1 cellular context compared by ENCODE assay signal in genomic region chr6:34240329-34241248, GRCh38.
TF ChIP-seq lines count a peak whose summit lies in the region.

No MANE protein-coding gene starts in this region.

TF ChIP-seq in GM12878, 131 proteins besides CTCF, POLR2A, EP300 and RAD21:
- TF ChIP-seq NFYA (IDR thresholded peaks at IDR 0.05; ENCODE audit: borderline replicate concordance, low read depth, low read length) (no peak), FOS (IDR thresholded peaks at IDR 0.05; ENCODE audit: borderline replicate concordance, extremely low read depth, insufficient read length) (no peak), IKZF2 (IDR thresholded peaks at IDR 0.05) (no peak), ESRRA (IDR thresholded peaks at IDR 0.05; ENCODE audit: low read length) (no peak), ASH2L (IDR thresholded peaks at IDR 0.05; ENCODE audit: borderline replicate concordance, low read depth) (no peak), SUPT20H (IDR thresholded peaks at IDR 0.05; ENCODE audit: borderline replicate concordance, control insufficient read depth, low read depth, low read length) (no peak)
TF ChIP-seq in GM12878: peak in this region for 0.
